Comparison of ENCODE assay signal across 22 cellular contexts in genomic region chr10:14652067-14652466, GRCh38.
A peak's percentile ranks its signal among the peaks of the same experiment; 100 is the strongest.
DNase-seq lines count a peak whose midpoint lies in the region; ATAC-seq, FAIRE-seq and TF ChIP-seq lines count a peak whose summit lies in the region.
"Had no signal": no experiment of that assay in that cellular context is flagged by ENCODE, and none has a peak within 500 bp of the region (broad histone marks: within the 10 kb centered on the region; RNA-seq: fewer than 3 reads in every experiment).

No MANE protein-coding gene starts in this region.

- no peak for ATAC-seq in pancreas
- ATAC-seq: heart right ventricle, K562, sciatic nerve had no signal

- intact Hi-C loops in sigmoid colon (cut with DNase I) = no loop called here
- intact Hi-C loops in pancreas (cut with DNase I) = no loop called here

- peak; percentile 21 to 94; a peak in 3 of 4 replicates for TF ChIP-seq EP300 in SK-N-SH (IDR thresholded peaks at IDR 0.05; ENCODE audit: borderline replicate concordance in 1 of 2, low read depth in 1 of 2, low read length in 1 of 2)
- no peak for TF ChIP-seq EP300 in H1 (IDR thresholded peaks at IDR 0.05; ENCODE audit: borderline replicate concordance in 1 of 2, low read depth in 2 of 2, low read length in 2 of 2)
- peak in 1 of 4 donors; percentile 10 for TF ChIP-seq EP300 in sigmoid colon (IDR thresholded peaks at IDR 0.05)

- H2BK12ac ChIP-seq in H9 (ENCODE audit: insufficient read length, low read depth, low read length) = no peak overlapping the region
- no peak overlapping the region for H2BK12ac ChIP-seq in H1 (ENCODE audit: low read depth, low read length)

- CTCF ChIA-PET in SK-N-SH (lab: Yijun Ruan, JAX) = interaction anchor here (0.8 to 4.0 kb wide), 7 partner anchors 9 to 171 kb away, joined by 3 to 16 read pairs (median 3); no protein-coding TSS in a partner anchor
- CTCF ChIA-PET in H1 (lab: Charles Lee; ENCODE audit: partially characterized antibody) = interaction anchor here (0.6 to 1.4 kb wide), 5 partner anchors 15 to 427 kb away, joined by 3 to 5 read pairs (median 4); no protein-coding TSS in a partner anchor

- H3K18ac ChIP-seq in H9 (ENCODE audit: insufficient read length, low read depth, low read length) = peak overlapping the region; percentile 52
- no peak overlapping the region for H3K18ac ChIP-seq in H1 (ENCODE audit: extremely low read depth, low read length)

- H4K8ac ChIP-seq in H9 (replicated peaks; ENCODE audit: insufficient read length, low read depth, low read length) (no peak overlapping the region), H1 (ENCODE audit: extremely low read depth, insufficient read depth, low read length) (no peak overlapping the region)

- no peak overlapping the region for H3K4me3 Mint-ChIP-seq in H9
- H3K4me3 Mint-ChIP-seq: activated B cell treated with CpG ODN at 0.5 μM for 24 hours had no signal

- no peaks in the 10 kb centered on the region for H3K79me1 ChIP-seq in H9 (ENCODE audit: insufficient read depth, low read depth, low read length, poor library complexity, severe bottlenecking)
- H3K79me1 ChIP-seq in H1 (ENCODE audit: low read depth, low read length) = no peaks in the 10 kb centered on the region

- H3K14ac ChIP-seq in H9 (ENCODE audit: insufficient read depth, low read length) (no peak overlapping the region), H1 (ENCODE audit: insufficient read length) (no peak overlapping the region)

- peak; percentile 43; the same call in 1 of the 2 replicates for TF ChIP-seq RAD21 in SK-N-SH (IDR thresholded peaks at IDR 0.05; ENCODE audit: low read length)
- TF ChIP-seq RAD21 in H1 (IDR thresholded peaks at IDR 0.05 in 1 of 2, conservative IDR thresholded peaks at IDR 0.05 in 1 of 2; ENCODE audit: low read depth in 2 of 2, low read length in 2 of 2) = no peak

- H3K27me3 Mint-ChIP-seq in H9 (ENCODE audit: low read depth) = no peaks in the 10 kb centered on the region
- H3K27me3 Mint-ChIP-seq: activated B cell treated with CpG ODN at 0.5 μM for 24 hours had no signal

- H3K79me2 ChIP-seq in H9 (ENCODE audit: insufficient read depth, low read length) (no peaks in the 10 kb centered on the region), SK-N-SH (ENCODE audit: insufficient read depth) (no peaks in the 10 kb centered on the region), H1 (ENCODE audit: control insufficient read depth in 1 of 2, insufficient read depth in 2 of 2, low read length in 2 of 2) (no peaks in the 10 kb centered on the region)

- no peak overlapping the region for H3K56ac ChIP-seq in H9 (ENCODE audit: insufficient read length, low read depth, low read length)
- H3K56ac ChIP-seq in H1 (replicated peaks; ENCODE audit: insufficient read length, low read depth, low read length) = no peak overlapping the region

- no peaks in the 10 kb centered on the region; a peak in 1 of 7 replicates for H3K36me3 Mint-ChIP-seq in H9 (ENCODE audit: insufficient read depth in 1 of 3, low read depth in 3 of 3)

- H2BK20ac ChIP-seq in H9 (ENCODE audit: low read depth, low read length, poor library complexity, severe bottlenecking) = no peak overlapping the region
- no peak overlapping the region for H2BK20ac ChIP-seq in H1 (ENCODE audit: low read length)

- no peaks in the 10 kb centered on the region for H3K9me3 Mint-ChIP-seq in H9
- H3K9me3 Mint-ChIP-seq: activated B cell treated with CpG ODN at 0.5 μM for 24 hours had no signal

- no peaks in the 10 kb centered on the region for H3K9me2 ChIP-seq in SK-N-SH

- no peak overlapping the region for H3K9ac ChIP-seq in H9 (ENCODE audit: extremely low read depth, insufficient read length, low read length)
- H3K9ac ChIP-seq in SK-N-SH = no peak overlapping the region
- no peak overlapping the region for H3K9ac ChIP-seq in H1 (replicated peaks in 1 of 4; ENCODE audit: extremely low read depth in 1 of 4, low read depth in 3 of 4, low read length in 3 of 4)
- H3K9ac ChIP-seq: BLaER1 treated with 17β-estradiol and CSF1 and Interleukin-3, amounts not matched to agents 10 nM and 100 nM had no signal

- no CpG with 5 or more reads among the region's 3 CpGs for WGBS in H9 (ENCODE audit: extremely low coverage, insufficient read length, low lambda C conversion rate)
- WGBS in SK-N-SH (ENCODE audit: low lambda C conversion rate) = 44% methylated on average over 3 of the region's 3 CpGs
- 87% methylated on average over 3 of the region's 3 CpGs; no CpG with 5 or more reads in 1 of the 2 experiments for WGBS in H1 (ENCODE audit: extremely low coverage in 1 of 2, insufficient coverage in 1 of 2, insufficient read length in 1 of 2, insufficient replicate concordance in 2 of 2, low coverage in 1 of 2, low lambda C conversion rate in 2 of 2, missing lambda C conversion rate in 1 of 2), 2 experiments
- 97 to 98% methylated on average over 3 of the region's 3 CpGs for WGBS in sigmoid colon, 2 donors
- WGBS in pancreas, 2 donors = 92 to 94% methylated on average over 3 of the region's 3 CpGs

- H2BK15ac ChIP-seq in H9 (ENCODE audit: low read depth, low read length) (no peak overlapping the region), H1 (ENCODE audit: low read length) (no peak overlapping the region)

- H3T11ph ChIP-seq in H9 (ENCODE audit: low read length) = no peak overlapping the region

- H2AFZ ChIP-seq in H9 (ENCODE audit: low read length) = no peak overlapping the region
- H2AFZ ChIP-seq in SK-N-SH (ENCODE audit: low read depth) = no peak overlapping the region
- no peak overlapping the region for H2AFZ ChIP-seq in H1 (ENCODE audit: low read length)

- peaks cover 50 to 58% of the 10 kb centered on the region in 2 experiments for H3K4me1 Mint-ChIP-seq in H9

- no peaks in the 10 kb centered on the region for H3F3A ChIP-seq in SK-N-SH (replicated peaks; ENCODE audit: insufficient read depth)

- H3K4me1 ChIP-seq in H9 (ENCODE audit: insufficient read depth, low read length) (peaks cover 11% of the 10 kb centered on the region), SK-N-SH (ENCODE audit: control insufficient read depth in 1 of 2, insufficient read depth in 2 of 2, low read depth in 1 of 2, low read length in 1 of 2) (peaks cover 16 to 39% of the 10 kb centered on the region in 2 experiments; a peak in 3 of 4 replicates), H1 (replicated peaks in 1 of 4; ENCODE audit: control insufficient read depth in 3 of 4, insufficient read depth in 4 of 4, low read length in 3 of 4) (peaks cover 0 to 23% (median 7%) of the 10 kb centered on the region in 4 experiments; a peak in 4 of 7 replicates), sigmoid colon (peaks cover 0 to 57% (median 43%) of the 10 kb centered on the region in 4 donors), pancreas (peaks cover 21 to 27% (median 26%) of the 10 kb centered on the region in 3 donors)

- H3K4me3 ChIP-seq in SK-N-SH (ENCODE audit: low read depth in 2 of 2, low read length in 1 of 2) (no peak overlapping the region), H1 (ENCODE audit: extremely low read depth in 1 of 4, insufficient read depth in 2 of 4, low read depth in 3 of 4, low read length in 4 of 4) (no peak overlapping the region), sigmoid colon (no peak overlapping the region), pancreas (no peak overlapping the region)
- H3K4me3 ChIP-seq: BLaER1 treated with 17β-estradiol and CSF1 and Interleukin-3, amounts not matched to agents 10 nM and 100 nM; heart right ventricle; K562; testis had no signal

- DNase-seq in H9 (no peak), SK-N-SH (peak; percentile 59), H1 (ENCODE audit: low read depth in 1 of 2, low spot score in 2 of 2) (no peak), smooth muscle cell of the brain vasculature (ENCODE audit: low read depth, low spot score) (peak; percentile 47), sigmoid colon (no peak), pancreas (no peak)
- DNase-seq in activated naive CD4-positive, alpha-beta T cell treated with Interleukin-2 at 50 U/mL for 16 hours = no peak
- DNase-seq: activated B cell treated with CpG ODN at 0.5 μM for 24 hours, activated gamma-delta T cell treated with Interleukin-2 at 50 U/mL for 16 hours, DMS79 treated with DMSO at 0.1 percent for 48 hours, heart right ventricle, mammary epithelial cell, NCI-H1105 treated with DMSO at 0.1 percent for 48 hours, NCI-H2171 treated with DMSO at 0.1 percent for 48 hours, NCI-H82, testis had no signal

- H3K27ac ChIP-seq in H9 (ENCODE audit: insufficient read length, low read depth, low read length) (no peak overlapping the region), SK-N-SH (ENCODE audit: low read depth in 2 of 2, low read length in 1 of 2) (peak overlapping the region; percentile 17 to 90; a peak in 3 of 4 replicates), H1 (ENCODE audit: low read depth, low read length) (no peak overlapping the region), sigmoid colon (peak overlapping the region in 2 of 4 donors; percentile 15 to 57), pancreas (peak overlapping the region in 2 of 4 donors; percentile 78 to 84)
- H3K27ac ChIP-seq: testis had no signal

- H3K23ac ChIP-seq in H9 (ENCODE audit: insufficient read length, low read depth, low read length) (no peak overlapping the region), H1 (ENCODE audit: insufficient read length) (no peak overlapping the region)

- H3K23me2 ChIP-seq in H9 (ENCODE audit: insufficient read length, low read depth, low read length, poor library complexity, severe bottlenecking) (peaks cover 2% of the 10 kb centered on the region), H1 (ENCODE audit: low read depth, low read length) (no peaks in the 10 kb centered on the region)

- no peak overlapping the region for H3K4me2 ChIP-seq in H9 (ENCODE audit: insufficient read depth, insufficient read length, low read length)
- H3K4me2 ChIP-seq in SK-N-SH = no peak overlapping the region
- no peak overlapping the region; a peak in 1 of 4 replicates for H3K4me2 ChIP-seq in H1 (ENCODE audit: insufficient read depth in 1 of 2, low read depth in 2 of 2, low read length in 2 of 2)

- H3K9me3 ChIP-seq in H9 (ENCODE audit: control insufficient read depth, low read depth, low read length) (no peaks in the 10 kb centered on the region), SK-N-SH (no peaks in the 10 kb centered on the region), H1 (ENCODE audit: insufficient read depth in 2 of 2, low read depth in 1 of 2, low read length in 1 of 2) (no peaks in the 10 kb centered on the region), sigmoid colon (no peaks in the 10 kb centered on the region), pancreas (no peaks in the 10 kb centered on the region)
- H3K9me3 ChIP-seq: heart right ventricle, testis had no signal

- H4K91ac ChIP-seq in H9 (ENCODE audit: insufficient read length, low read depth, low read length) (no peak overlapping the region), H1 (replicated peaks; ENCODE audit: insufficient read length, low read length) (peak overlapping the region; percentile 62)

- H3K4ac ChIP-seq in H9 (ENCODE audit: low read depth, low read length) = no peak overlapping the region
- no peak overlapping the region for H3K4ac ChIP-seq in H1 (replicated peaks; ENCODE audit: insufficient read length, low read depth, low read length)

- TF ChIP-seq CTCF in H9 (conservative IDR thresholded peaks at IDR 0.05) (no peak), SK-N-SH (IDR thresholded peaks at IDR 0.05) (no peak), H1 (IDR thresholded peaks at IDR 0.05; ENCODE audit: control extremely low read depth in 1 of 3, insufficient read depth in 1 of 3, low read depth in 1 of 3, low read length in 3 of 3) (no peak), sigmoid colon (IDR thresholded peaks at IDR 0.05) (no peak), pancreas (IDR thresholded peaks at IDR 0.05) (no peak)

- H2AK5ac ChIP-seq in H9 (ENCODE audit: insufficient read length, low read length) (no peak overlapping the region), H1 (ENCODE audit: low read depth, low read length) (no peak overlapping the region)

- 0 out of 7 replicates have a peak overlapping the region, but pooled peaks of 1 of the 3 experiments have one; percentile 77 for H3K27ac Mint-ChIP-seq in H9
- H3K27ac Mint-ChIP-seq: activated B cell treated with CpG ODN at 0.5 μM for 24 hours had no signal

- H2BK5ac ChIP-seq in H9 (ENCODE audit: insufficient read length, low read length) = no peak overlapping the region
- H2BK5ac ChIP-seq in H1 (ENCODE audit: low read depth, low read length) = no peak overlapping the region

- H4K5ac ChIP-seq in H9 (ENCODE audit: insufficient read length, low read depth, low read length) (no peak overlapping the region), H1 (ENCODE audit: insufficient read length, low read depth, low read length) (no peak overlapping the region)

- H2BK120ac ChIP-seq in H9 (ENCODE audit: low read depth, low read length, poor library complexity, severe bottlenecking) = no peak overlapping the region
- no peak overlapping the region for H2BK120ac ChIP-seq in H1 (replicated peaks; ENCODE audit: low read depth, low read length)

- H3K27me3 ChIP-seq in H9 (ENCODE audit: insufficient read depth, low read length) (0 out of 2 replicates have a peak, but pooled peaks cover 2% of the 10 kb centered on the region), SK-N-SH (ENCODE audit: insufficient read depth) (no peaks in the 10 kb centered on the region), H1 (replicated peaks in 1 of 4; ENCODE audit: control insufficient read depth in 3 of 4, extremely low read depth in 1 of 4, insufficient read depth in 3 of 4, low read length in 3 of 4) (no peaks in the 10 kb centered on the region), sigmoid colon (no peaks in the 10 kb centered on the region), pancreas (no peaks in the 10 kb centered on the region)
- H3K27me3 ChIP-seq: BLaER1 treated with 17β-estradiol and CSF1 and Interleukin-3, amounts not matched to agents 10 nM and 100 nM; testis had no signal

- TF ChIP-seq POLR2A in H1 (IDR thresholded peaks at IDR 0.05; ENCODE audit: control extremely low read depth in 1 of 2, low read depth in 2 of 2, low read length in 2 of 2) = no peak
- no peak for TF ChIP-seq POLR2A in sigmoid colon (IDR thresholded peaks at IDR 0.05)

- FAIRE-seq in H1 (lab: Jason Lieb, UNC) (no peak), pancreas (lab: Jason Lieb, UNC) (no peak)
- FAIRE-seq: bronchial epithelial cell, islet of Langerhans, K562, RCC 7860 had no signal

- H3K36me3 ChIP-seq in SK-N-SH (replicated peaks in 1 of 2; ENCODE audit: control insufficient read depth in 1 of 2, insufficient read depth in 2 of 2, low read length in 1 of 2) = no peaks in the 10 kb centered on the region
- no peaks in the 10 kb centered on the region for H3K36me3 ChIP-seq in H1 (ENCODE audit: control insufficient read depth in 2 of 4, insufficient read depth in 4 of 4, low read length in 3 of 4)
- no peaks in the 10 kb centered on the region for H3K36me3 ChIP-seq in sigmoid colon
- no peaks in the 10 kb centered on the region for H3K36me3 ChIP-seq in pancreas
- H3K36me3 ChIP-seq: BLaER1 treated with 17β-estradiol and CSF1 and Interleukin-3, amounts not matched to agents 10 nM and 100 nM; heart right ventricle had no signal

- POLR2A ChIA-PET in SK-N-SH (lab: Yijun Ruan, JAX) = interaction anchor here (0.5 kb wide), 1 partner anchor 12 kb away, joined by 4 read pairs; no protein-coding TSS in a partner anchor
- POLR2A ChIA-PET in H1 (lab: Charles Lee; ENCODE audit: partially characterized antibody) = no interaction called here

- H4K20me1 ChIP-seq in H9 (ENCODE audit: control insufficient read depth, insufficient read depth, insufficient read length) = no peaks in the 10 kb centered on the region
- no peaks in the 10 kb centered on the region for H4K20me1 ChIP-seq in SK-N-SH (ENCODE audit: insufficient read depth)
- no peaks in the 10 kb centered on the region for H4K20me1 ChIP-seq in H1 (replicated peaks in 1 of 2; ENCODE audit: control insufficient read depth in 1 of 2, insufficient read depth in 2 of 2, low read length in 2 of 2)
- H4K20me1 ChIP-seq: BLaER1 treated with 17β-estradiol and CSF1 and Interleukin-3, amounts not matched to agents 10 nM and 100 nM had no signal

Comparison
In these comparisons a context has a peak if more than half of its experiments do, and no peak if none do; other contexts are left out.
1. DNase-seq: peak in SK-N-SH (single experiment) and smooth muscle cell of the brain vasculature (single experiment); none in H9 (single experiment), H1 (0 of 2), sigmoid colon (single experiment), pancreas (0 of 6) and activated naive CD4-positive, alpha-beta T cell treated with Interleukin-2 at 50 U/mL for 16 hours (single experiment).
2. H3K27ac ChIP-seq: peak in SK-N-SH (2 of 2); none in H9 (single experiment) and H1 (single experiment).